15 cellular contexts compared by ENCODE assay signal in the genomic region with DNA sequence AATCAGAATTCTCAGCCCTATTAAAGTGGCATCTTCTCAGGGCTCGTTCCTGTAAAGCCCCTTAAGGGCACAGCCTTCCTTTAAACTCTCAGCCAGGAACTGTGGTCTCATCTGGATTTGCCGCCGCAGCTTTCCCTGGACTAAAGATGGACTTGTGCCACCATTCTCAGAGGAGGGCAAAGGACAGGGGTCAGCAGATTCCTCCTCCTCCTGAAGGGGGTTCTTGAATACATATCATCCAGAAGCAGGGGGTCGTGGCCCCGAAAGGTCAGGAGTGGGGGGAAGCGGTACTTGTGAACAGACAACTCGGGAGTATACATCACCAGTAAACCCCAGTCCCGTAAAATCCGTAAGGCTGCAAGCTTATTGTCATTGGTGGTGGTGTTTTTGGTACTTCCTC.
"Had no signal": no experiment of that assay in that cellular context is flagged by ENCODE, and none has a peak within 500 bp of the region (broad histone marks: within the 10 kb centered on the region; RNA-seq: fewer than 3 reads in every experiment).

No MANE protein-coding gene starts in this region.

- H3K9me3 Mint-ChIP-seq: activated naive CD8-positive, alpha-beta T cell treated with anti-CD3 and anti-CD28 coated beads for 36 hours; activated T-cell treated with anti-CD3 and anti-CD28 coated beads, Interleukin-2, amount 50 U/mL, for 24 hours had no signal

- ATAC-seq: body of pancreas, psoas muscle, sciatic nerve had no signal

- DNase-seq: activated CD4-positive, CD25-positive, alpha-beta regulatory T cell treated with anti-CD3 and anti-CD28 coated beads, Interleukin-2, amount 50 U/mL, for 72 hours; activated gamma-delta T cell; activated naive CD8-positive, alpha-beta T cell treated with anti-CD3 and anti-CD28 coated beads for 36 hours; activated T-cell treated with anti-CD3 and anti-CD28 coated beads, Interleukin-2, amount 50 U/mL, for 24 hours; body of pancreas; effector CD8-positive, alpha-beta T cell; foreskin fibroblast; glutamatergic neuron; kidney glomerular epithelial cell; psoas muscle; thyroid gland had no signal

- H3K4me3 ChIP-seq: body of pancreas, coronary artery, psoas muscle, SK-N-MC, thyroid gland had no signal

- H3K27me3 ChIP-seq: body of pancreas, thyroid gland had no signal

- H3K27ac Mint-ChIP-seq: mesothelial cell of epicardium had no signal

- H3K27ac ChIP-seq: body of pancreas, psoas muscle, SK-N-MC, thyroid gland had no signal

- H3K4me3 Mint-ChIP-seq: activated naive CD8-positive, alpha-beta T cell treated with anti-CD3 and anti-CD28 coated beads for 36 hours; activated T-cell treated with anti-CD3 and anti-CD28 coated beads, Interleukin-2, amount 50 U/mL, for 24 hours; mesothelial cell of epicardium had no signal

- H3K27me3 Mint-ChIP-seq: activated naive CD8-positive, alpha-beta T cell treated with anti-CD3 and anti-CD28 coated beads for 36 hours; activated T-cell treated with anti-CD3 and anti-CD28 coated beads, Interleukin-2, amount 50 U/mL, for 24 hours had no signal
